In the genomic region with DNA sequence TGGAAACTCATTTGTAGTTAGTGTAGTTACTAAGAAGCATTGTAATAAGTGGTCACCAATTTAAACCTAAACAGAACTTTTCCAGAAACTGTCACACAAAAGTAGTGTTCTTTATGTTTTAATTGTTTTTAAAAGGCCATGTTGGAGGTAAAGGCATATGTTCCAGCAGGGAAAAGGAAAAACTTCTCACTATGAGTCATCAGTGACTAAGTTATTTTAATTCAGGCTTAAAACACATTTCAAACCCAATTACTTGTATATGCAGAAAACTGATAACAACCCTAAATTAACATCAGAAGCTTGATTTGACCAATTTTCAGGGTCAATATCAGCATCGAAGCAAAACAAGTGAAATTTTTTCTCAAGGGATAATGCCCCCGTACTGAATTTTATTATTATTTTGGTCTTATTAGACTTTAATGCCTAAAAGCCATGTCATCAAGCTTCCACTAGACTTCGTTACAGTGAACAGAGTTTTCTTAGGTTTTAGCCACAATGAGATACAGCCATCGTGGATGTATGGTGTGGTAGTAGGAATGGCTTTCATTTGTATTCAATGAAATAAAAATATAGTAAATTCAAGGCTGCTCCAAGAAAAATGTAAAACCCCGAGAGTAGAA, we compare ENCODE assay signal across 2 cellular contexts.
TF ChIP-seq lines count a peak whose summit lies in the region.

No MANE protein-coding gene starts in this region.

TF ChIP-seq in A549, 52 proteins besides CTCF, POLR2A, EP300 and RAD21 (continued from another document):
- TF ChIP-seq BCL3 (IDR thresholded peaks at IDR 0.05): no peak
- no peak for TF ChIP-seq NR3C1 (IDR thresholded peaks at IDR 0.05)
- TF ChIP-seq FOSL2 (IDR thresholded peaks at IDR 0.05): peak; percentile 51
- TF ChIP-seq FOSL2 (CRISPR knock-in tag; IDR thresholded peaks at IDR 0.05): peak; percentile 95
- TF ChIP-seq, protein P1, sequence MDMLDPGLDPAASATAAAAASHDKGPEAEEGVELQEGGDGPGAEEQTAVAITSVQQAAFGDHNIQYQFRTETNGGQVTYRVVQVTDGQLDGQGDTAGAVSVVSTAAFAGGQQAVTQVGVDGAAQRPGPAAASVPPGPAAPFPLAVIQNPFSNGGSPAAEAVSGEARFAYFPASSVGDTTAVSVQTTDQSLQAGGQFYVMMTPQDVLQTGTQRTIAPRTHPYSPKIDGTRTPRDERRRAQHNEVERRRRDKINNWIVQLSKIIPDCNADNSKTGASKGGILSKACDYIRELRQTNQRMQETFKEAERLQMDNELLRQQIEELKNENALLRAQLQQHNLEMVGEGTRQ (IDR thresholded peaks at IDR 0.05): no peak
- peak; percentile 39 for TF ChIP-seq JUNB (IDR thresholded peaks at IDR 0.05)
- no peak for TF ChIP-seq ZC3H11A (IDR thresholded peaks at IDR 0.05)

TF ChIP-seq in SK-N-SH, 30 proteins besides CTCF, POLR2A, EP300 and RAD21 (continued from another document):
- TF ChIP-seq, protein P2, sequence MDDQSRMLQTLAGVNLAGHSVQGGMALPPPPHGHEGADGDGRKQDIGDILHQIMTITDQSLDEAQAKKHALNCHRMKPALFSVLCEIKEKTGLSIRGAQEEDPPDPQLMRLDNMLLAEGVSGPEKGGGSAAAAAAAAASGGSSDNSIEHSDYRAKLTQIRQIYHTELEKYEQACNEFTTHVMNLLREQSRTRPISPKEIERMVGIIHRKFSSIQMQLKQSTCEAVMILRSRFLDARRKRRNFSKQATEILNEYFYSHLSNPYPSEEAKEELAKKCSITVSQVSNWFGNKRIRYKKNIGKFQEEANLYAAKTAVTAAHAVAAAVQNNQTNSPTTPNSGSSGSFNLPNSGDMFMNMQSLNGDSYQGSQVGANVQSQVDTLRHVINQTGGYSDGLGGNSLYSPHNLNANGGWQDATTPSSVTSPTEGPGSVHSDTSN (IDR thresholded peaks at IDR 0.05): peak; percentile 70
- TF ChIP-seq RFX5 (IDR thresholded peaks at IDR 0.05; ENCODE audit: low read length): no peak
- TF ChIP-seq ELF1 (IDR thresholded peaks at IDR 0.05): no peak
- TF ChIP-seq SMC3 (IDR thresholded peaks at IDR 0.05; ENCODE audit: low read depth, low read length): no peak
- peak; percentile 87 for TF ChIP-seq TCF12 (IDR thresholded peaks at IDR 0.05)
- peak; percentile 57 for TF ChIP-seq NFIC (IDR thresholded peaks at IDR 0.05; ENCODE audit: borderline replicate concordance)
- peak; percentile 88 for TF ChIP-seq JUND (IDR thresholded peaks at IDR 0.05)
- no peak for TF ChIP-seq CHD2 (IDR thresholded peaks at IDR 0.05; ENCODE audit: low read length, partially characterized antibody)
- TF ChIP-seq, protein P3, sequence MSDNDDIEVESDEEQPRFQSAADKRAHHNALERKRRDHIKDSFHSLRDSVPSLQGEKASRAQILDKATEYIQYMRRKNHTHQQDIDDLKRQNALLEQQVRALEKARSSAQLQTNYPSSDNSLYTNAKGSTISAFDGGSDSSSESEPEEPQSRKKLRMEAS (IDR thresholded peaks at IDR 0.05; ENCODE audit: low read depth): peak; percentile 17; the same call in 1 of the 2 replicates
- peak; percentile 90 for TF ChIP-seq FOSL2 (IDR thresholded peaks at IDR 0.05; ENCODE audit: borderline replicate concordance, low read depth)
- TF ChIP-seq MEF2A (IDR thresholded peaks at IDR 0.05; ENCODE audit: borderline replicate concordance, low read depth): 0 out of 2 replicates have a peak, but pooled peaks have one; percentile 55
- no peak for TF ChIP-seq YY1 (IDR thresholded peaks at IDR 0.05; ENCODE audit: low read depth)
- no peak for TF ChIP-seq EZH2phosphoT487 (IDR thresholded peaks at IDR 0.05; ENCODE audit: borderline replicate concordance, low read depth)
